1 cellular context compared by ENCODE assay signal in genomic region chr3:188021502-188022040, GRCh38.
TF ChIP-seq lines count a peak whose summit lies in the region.

No MANE protein-coding gene starts in this region.

TF ChIP-seq in HepG2, 621 proteins besides CTCF, POLR2A, EP300 and RAD21 (continued from another document and continues in another):
- TF ChIP-seq TRAFD1 (CRISPR knock-in tag; IDR thresholded peaks at IDR 0.05; ENCODE audit: borderline replicate concordance) (no peak), ZNF326 (CRISPR knock-in tag; IDR thresholded peaks at IDR 0.05; ENCODE audit: borderline replicate concordance) (no peak), ZNF253 (CRISPR knock-in tag; IDR thresholded peaks at IDR 0.05; ENCODE audit: borderline replicate concordance) (no peak), RBM22 (optimal IDR thresholded peaks at IDR 0.05; ENCODE audit: low read length) (no peak), ZC3H4 (CRISPR knock-in tag; IDR thresholded peaks at IDR 0.05; ENCODE audit: borderline replicate concordance) (no peak), ZBTB3 (CRISPR knock-in tag; IDR thresholded peaks at IDR 0.05; ENCODE audit: borderline replicate concordance, low read depth) (no peak), NFKB2 (CRISPR knock-in tag; IDR thresholded peaks at IDR 0.05; ENCODE audit: borderline replicate concordance) (0 out of 2 replicates have a peak, but pooled peaks have one; percentile 43), PAX8 (CRISPR knock-in tag; IDR thresholded peaks at IDR 0.05; ENCODE audit: borderline replicate concordance) (no peak), SRF (IDR thresholded peaks at IDR 0.05; ENCODE audit: low read depth, low read length) (no peak), ZNF550 (CRISPR knock-in tag; IDR thresholded peaks at IDR 0.05; ENCODE audit: borderline replicate concordance) (no peak), PBX2 (CRISPR knock-in tag; IDR thresholded peaks at IDR 0.05) (no peak), SRSF1 (optimal IDR thresholded peaks at IDR 0.05; ENCODE audit: low read depth, low read length) (no peak), PHF21A (CRISPR knock-in tag; IDR thresholded peaks at IDR 0.05) (peak; percentile 47; the same call in 1 of the 2 replicates), ETV5 (CRISPR knock-in tag; IDR thresholded peaks at IDR 0.05; ENCODE audit: borderline replicate concordance) (peak; percentile 28; the same call in 1 of the 2 replicates), ZNF232 (CRISPR knock-in tag; IDR thresholded peaks at IDR 0.05; ENCODE audit: borderline replicate concordance) (peak; percentile 57; the same call in 1 of the 2 replicates), SMAD9 (CRISPR knock-in tag; IDR thresholded peaks at IDR 0.05) (no peak), ZSCAN29 (CRISPR knock-in tag; conservative IDR thresholded peaks at IDR 0.05) (no peak), JARID2 (CRISPR knock-in tag; IDR thresholded peaks at IDR 0.05; ENCODE audit: insufficient replicate concordance) (no peak), MTA3 (CRISPR knock-in tag; IDR thresholded peaks at IDR 0.05) (no peak), MXD3 (CRISPR knock-in tag; IDR thresholded peaks at IDR 0.05) (no peak), AKNA (CRISPR knock-in tag; IDR thresholded peaks at IDR 0.05; ENCODE audit: borderline replicate concordance) (no peak), HDAC1 (CRISPR knock-in tag; IDR thresholded peaks at IDR 0.05) (peak; percentile 74), ZBTB7B (CRISPR knock-in tag; IDR thresholded peaks at IDR 0.05) (no peak), ZNF451 (CRISPR knock-in tag; IDR thresholded peaks at IDR 0.05) (no peak), AHDC1 (CRISPR knock-in tag; IDR thresholded peaks at IDR 0.05; ENCODE audit: borderline replicate concordance) (peak; percentile 85; the same call in 1 of the 2 replicates), ZNF33A (CRISPR knock-in tag; IDR thresholded peaks at IDR 0.05; ENCODE audit: borderline replicate concordance) (no peak), PITX1 (CRISPR knock-in tag; IDR thresholded peaks at IDR 0.05) (peak; percentile 34; the same call in 1 of the 2 replicates), TEAD2 (CRISPR knock-in tag; IDR thresholded peaks at IDR 0.05) (no peak), ZNF629 (CRISPR knock-in tag; conservative IDR thresholded peaks at IDR 0.05) (0 out of 2 replicates have a peak, but pooled peaks have one; percentile 15), DMAP1 (CRISPR knock-in tag; IDR thresholded peaks at IDR 0.05) (peak; percentile 41; the same call in 1 of the 2 replicates), ZFP82 (CRISPR knock-in tag; IDR thresholded peaks at IDR 0.05; ENCODE audit: borderline replicate concordance) (no peak), ZBTB38 (CRISPR knock-in tag; IDR thresholded peaks at IDR 0.05) (peak; percentile 45; the same call in 1 of the 2 replicates), ISL2 (CRISPR knock-in tag; IDR thresholded peaks at IDR 0.05) (peak; percentile 77), ZNF839 (CRISPR knock-in tag; IDR thresholded peaks at IDR 0.05; ENCODE audit: borderline replicate concordance) (no peak), RXRB (CRISPR knock-in tag; IDR thresholded peaks at IDR 0.05; ENCODE audit: borderline replicate concordance) (0 out of 2 replicates have a peak, but pooled peaks have one; percentile 56), SOX6 (IDR thresholded peaks at IDR 0.05) (no peak), SOX6 (CRISPR knock-in tag; IDR thresholded peaks at IDR 0.05) (peak; percentile 74), NFE2L2 (IDR thresholded peaks at IDR 0.05; ENCODE audit: low read length) (no peak), ZNF644 (CRISPR knock-in tag; IDR thresholded peaks at IDR 0.05; ENCODE audit: low read depth) (no peak)
- TF ChIP-seq, protein P1, sequence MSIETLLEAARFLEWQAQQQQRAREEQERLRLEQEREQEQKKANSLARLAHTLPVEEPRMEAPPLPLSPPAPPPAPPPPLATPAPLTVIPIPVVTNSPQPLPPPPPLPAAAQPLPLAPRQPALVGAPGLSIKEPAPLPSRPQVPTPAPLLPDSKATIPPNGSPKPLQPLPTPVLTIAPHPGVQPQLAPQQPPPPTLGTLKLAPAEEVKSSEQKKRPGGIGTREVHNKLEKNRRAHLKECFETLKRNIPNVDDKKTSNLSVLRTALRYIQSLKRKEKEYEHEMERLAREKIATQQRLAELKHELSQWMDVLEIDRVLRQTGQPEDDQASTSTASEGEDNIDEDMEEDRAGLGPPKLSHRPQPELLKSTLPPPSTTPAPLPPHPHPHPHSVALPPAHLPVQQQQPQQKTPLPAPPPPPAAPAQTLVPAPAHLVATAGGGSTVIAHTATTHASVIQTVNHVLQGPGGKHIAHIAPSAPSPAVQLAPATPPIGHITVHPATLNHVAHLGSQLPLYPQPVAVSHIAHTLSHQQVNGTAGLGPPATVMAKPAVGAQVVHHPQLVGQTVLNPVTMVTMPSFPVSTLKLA (IDR thresholded peaks at IDR 0.05), result no peak
- TF ChIP-seq, protein P2, sequence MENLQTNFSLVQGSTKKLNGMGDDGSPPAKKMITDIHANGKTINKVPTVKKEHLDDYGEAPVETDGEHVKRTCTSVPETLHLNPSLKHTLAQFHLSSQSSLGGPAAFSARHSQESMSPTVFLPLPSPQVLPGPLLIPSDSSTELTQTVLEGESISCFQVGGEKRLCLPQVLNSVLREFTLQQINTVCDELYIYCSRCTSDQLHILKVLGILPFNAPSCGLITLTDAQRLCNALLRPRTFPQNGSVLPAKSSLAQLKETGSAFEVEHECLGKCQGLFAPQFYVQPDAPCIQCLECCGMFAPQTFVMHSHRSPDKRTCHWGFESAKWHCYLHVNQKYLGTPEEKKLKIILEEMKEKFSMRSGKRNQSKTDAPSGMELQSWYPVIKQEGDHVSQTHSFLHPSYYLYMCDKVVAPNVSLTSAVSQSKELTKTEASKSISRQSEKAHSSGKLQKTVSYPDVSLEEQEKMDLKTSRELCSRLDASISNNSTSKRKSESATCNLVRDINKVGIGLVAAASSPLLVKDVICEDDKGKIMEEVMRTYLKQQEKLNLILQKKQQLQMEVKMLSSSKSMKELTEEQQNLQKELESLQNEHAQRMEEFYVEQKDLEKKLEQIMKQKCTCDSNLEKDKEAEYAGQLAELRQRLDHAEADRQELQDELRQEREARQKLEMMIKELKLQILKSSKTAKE (CRISPR knock-in tag; IDR thresholded peaks at IDR 0.05; ENCODE audit: borderline replicate concordance), result no peak
- TF ChIP-seq, protein P3, sequence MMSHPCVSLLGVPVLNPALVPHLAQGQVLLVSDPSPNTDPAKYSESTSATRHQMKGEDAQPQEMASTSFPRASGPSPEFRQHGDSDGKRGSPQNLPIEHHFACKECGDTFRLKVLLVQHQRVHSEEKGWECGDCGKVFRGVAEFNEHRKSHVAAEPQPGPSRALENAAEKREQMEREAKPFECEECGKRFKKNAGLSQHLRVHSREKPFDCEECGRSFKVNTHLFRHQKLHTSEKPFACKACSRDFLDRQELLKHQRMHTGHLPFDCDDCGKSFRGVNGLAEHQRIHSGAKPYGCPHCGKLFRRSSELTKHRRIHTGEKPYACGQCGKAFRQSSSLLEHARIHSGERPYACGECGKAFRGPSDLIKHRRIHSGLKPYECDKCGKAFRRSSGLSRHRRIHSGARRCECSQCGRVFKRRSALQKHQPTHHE (CRISPR knock-in tag; IDR thresholded peaks at IDR 0.05; ENCODE audit: borderline replicate concordance), result 0 out of 2 replicates have a peak, but pooled peaks have one; percentile 28
- TF ChIP-seq, protein P4, sequence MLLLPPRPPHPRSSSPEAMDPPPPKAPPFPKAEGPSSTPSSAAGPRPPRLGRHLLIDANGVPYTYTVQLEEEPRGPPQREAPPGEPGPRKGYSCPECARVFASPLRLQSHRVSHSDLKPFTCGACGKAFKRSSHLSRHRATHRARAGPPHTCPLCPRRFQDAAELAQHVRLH (CRISPR knock-in tag; IDR thresholded peaks at IDR 0.05; ENCODE audit: borderline replicate concordance, low read depth), result 0 out of 2 replicates have a peak, but pooled peaks have one; percentile 17
